Comparison of ENCODE assay signal across 1 cellular context in the genomic region with DNA sequence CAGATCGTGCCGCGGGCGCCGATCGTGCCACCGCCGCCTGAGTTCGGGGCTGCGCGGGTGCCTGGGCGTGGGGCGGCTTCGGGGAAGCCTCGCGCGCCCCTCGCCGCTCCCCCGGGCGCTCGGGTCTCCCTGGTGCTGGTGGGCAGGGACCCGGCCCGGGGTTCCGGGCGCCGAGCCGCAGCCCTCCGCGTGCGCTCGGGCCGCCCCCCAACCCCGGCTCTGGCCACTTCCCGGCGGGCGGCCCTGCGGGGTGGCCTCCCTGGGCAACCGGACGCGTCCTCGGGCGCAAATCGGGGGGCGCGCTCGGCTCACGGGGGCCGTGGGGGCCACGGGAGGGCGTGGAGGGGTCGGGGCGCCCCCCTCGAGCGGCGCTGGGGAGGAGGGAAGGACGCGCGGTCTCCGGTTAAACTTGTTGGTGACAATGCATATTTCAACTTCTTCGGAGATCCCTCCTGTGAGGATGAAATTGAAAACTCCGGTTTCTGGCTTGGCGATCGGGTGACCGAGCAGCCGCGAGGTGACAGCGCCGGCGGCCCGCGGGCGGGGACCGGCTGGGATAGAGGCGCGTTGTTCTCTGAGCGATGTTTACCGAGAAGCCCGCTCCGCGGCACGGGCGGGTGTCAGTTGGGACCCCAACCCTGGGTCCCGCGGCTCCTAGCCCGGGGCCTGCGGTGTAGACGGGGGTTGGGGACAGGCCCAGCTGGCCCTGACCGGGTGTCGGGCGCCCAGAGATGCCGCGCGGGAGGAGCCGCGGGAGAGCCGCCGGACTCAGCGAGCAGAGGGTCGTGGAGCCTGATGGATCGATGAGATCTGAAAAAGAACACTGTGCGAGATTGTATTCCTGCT.
A peak's percentile ranks its signal among the peaks of the same experiment; 100 is the strongest.
TF ChIP-seq lines count a peak whose summit lies in the region.

No MANE protein-coding gene starts in this region.

TF ChIP-seq in HepG2, 621 proteins besides CTCF, POLR2A, EP300 and RAD21 (continued from another document and continues in another):
- TF ChIP-seq, protein P1, sequence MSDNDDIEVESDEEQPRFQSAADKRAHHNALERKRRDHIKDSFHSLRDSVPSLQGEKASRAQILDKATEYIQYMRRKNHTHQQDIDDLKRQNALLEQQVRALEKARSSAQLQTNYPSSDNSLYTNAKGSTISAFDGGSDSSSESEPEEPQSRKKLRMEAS (IDR thresholded peaks at IDR 0.05): no peak; the same call in 1 of the 2 replicates
- TF ChIP-seq ONECUT2 (CRISPR knock-in tag; IDR thresholded peaks at IDR 0.05) (no peak), SP4 (CRISPR knock-in tag; IDR thresholded peaks at IDR 0.05) (no peak; the same call in 1 of the 2 replicates), ZNF17 (CRISPR knock-in tag; IDR thresholded peaks at IDR 0.05) (no peak), CBX5 (CRISPR knock-in tag; IDR thresholded peaks at IDR 0.05; ENCODE audit: borderline replicate concordance) (no peak), ARNTL (CRISPR knock-in tag; IDR thresholded peaks at IDR 0.05) (0 out of 2 replicates have a peak, but pooled peaks have one; percentile 13), ZBTB7B (CRISPR knock-in tag; IDR thresholded peaks at IDR 0.05) (no peak), ZNF547 (CRISPR knock-in tag; IDR thresholded peaks at IDR 0.05) (no peak), ZFAT (CRISPR knock-in tag; conservative IDR thresholded peaks at IDR 0.05) (no peak), NCOR1 (IDR thresholded peaks at IDR 0.05; ENCODE audit: borderline replicate concordance, low read length) (no peak), ZNF776 (CRISPR knock-in tag; IDR thresholded peaks at IDR 0.05) (peak; percentile 67; the same call in 1 of the 2 replicates), ZNF619 (CRISPR knock-in tag; IDR thresholded peaks at IDR 0.05) (no peak), ZNF563 (CRISPR knock-in tag; IDR thresholded peaks at IDR 0.05) (peak; percentile 79), FOXO1 (CRISPR knock-in tag; IDR thresholded peaks at IDR 0.05) (no peak), ZNF10 (CRISPR knock-in tag; IDR thresholded peaks at IDR 0.05; ENCODE audit: borderline replicate concordance, low read depth) (no peak), HNRNPUL1 (IDR thresholded peaks at IDR 0.05; ENCODE audit: low read depth, low read length) (no peak), HIVEP1 (CRISPR knock-in tag; IDR thresholded peaks at IDR 0.05) (peak; percentile 52; the same call in 1 of the 2 replicates), ZNF225 (CRISPR knock-in tag; IDR thresholded peaks at IDR 0.05) (no peak), RFX5 (IDR thresholded peaks at IDR 0.05; ENCODE audit: low read depth, low read length) (no peak), NR1H2 (CRISPR knock-in tag; IDR thresholded peaks at IDR 0.05; ENCODE audit: borderline replicate concordance, low read depth) (no peak), ZNF768 (CRISPR knock-in tag; IDR thresholded peaks at IDR 0.05) (peak; percentile 59), ZNF431 (CRISPR knock-in tag; IDR thresholded peaks at IDR 0.05; ENCODE audit: borderline replicate concordance, low read depth) (no peak), ZNF383 (CRISPR knock-in tag; IDR thresholded peaks at IDR 0.05; ENCODE audit: borderline replicate concordance) (no peak), ZSCAN29 (CRISPR knock-in tag; conservative IDR thresholded peaks at IDR 0.05) (no peak), PCBP2 (optimal IDR thresholded peaks at IDR 0.05; ENCODE audit: low read depth, low read length, poor library complexity, severe bottlenecking) (no peak), PTBP1 (IDR thresholded peaks at IDR 0.05; ENCODE audit: low read depth, low read length, poor library complexity, severe bottlenecking) (peak; percentile 80), KLF13 (CRISPR knock-in tag; IDR thresholded peaks at IDR 0.05) (no peak), ZNF556 (CRISPR knock-in tag; IDR thresholded peaks at IDR 0.05; ENCODE audit: borderline replicate concordance) (no peak; the same call in 1 of the 2 replicates), ZNF430 (CRISPR knock-in tag; IDR thresholded peaks at IDR 0.05) (peak; percentile 51; the same call in 1 of the 2 replicates)
- TF ChIP-seq, protein P2, sequence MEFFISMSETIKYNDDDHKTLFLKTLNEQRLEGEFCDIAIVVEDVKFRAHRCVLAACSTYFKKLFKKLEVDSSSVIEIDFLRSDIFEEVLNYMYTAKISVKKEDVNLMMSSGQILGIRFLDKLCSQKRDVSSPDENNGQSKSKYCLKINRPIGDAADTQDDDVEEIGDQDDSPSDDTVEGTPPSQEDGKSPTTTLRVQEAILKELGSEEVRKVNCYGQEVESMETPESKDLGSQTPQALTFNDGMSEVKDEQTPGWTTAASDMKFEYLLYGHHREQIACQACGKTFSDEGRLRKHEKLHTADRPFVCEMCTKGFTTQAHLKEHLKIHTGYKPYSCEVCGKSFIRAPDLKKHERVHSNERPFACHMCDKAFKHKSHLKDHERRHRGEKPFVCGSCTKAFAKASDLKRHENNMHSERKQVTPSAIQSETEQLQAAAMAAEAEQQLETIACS (CRISPR knock-in tag; IDR thresholded peaks at IDR 0.05): peak; percentile 15; the same call in 1 of the 2 replicates
- TF ChIP-seq, protein P3, sequence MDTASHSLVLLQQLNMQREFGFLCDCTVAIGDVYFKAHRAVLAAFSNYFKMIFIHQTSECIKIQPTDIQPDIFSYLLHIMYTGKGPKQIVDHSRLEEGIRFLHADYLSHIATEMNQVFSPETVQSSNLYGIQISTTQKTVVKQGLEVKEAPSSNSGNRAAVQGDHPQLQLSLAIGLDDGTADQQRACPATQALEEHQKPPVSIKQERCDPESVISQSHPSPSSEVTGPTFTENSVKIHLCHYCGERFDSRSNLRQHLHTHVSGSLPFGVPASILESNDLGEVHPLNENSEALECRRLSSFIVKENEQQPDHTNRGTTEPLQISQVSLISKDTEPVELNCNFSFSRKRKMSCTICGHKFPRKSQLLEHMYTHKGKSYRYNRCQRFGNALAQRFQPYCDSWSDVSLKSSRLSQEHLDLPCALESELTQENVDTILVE (CRISPR knock-in tag; IDR thresholded peaks at IDR 0.05): no peak
- TF ChIP-seq, protein P4, sequence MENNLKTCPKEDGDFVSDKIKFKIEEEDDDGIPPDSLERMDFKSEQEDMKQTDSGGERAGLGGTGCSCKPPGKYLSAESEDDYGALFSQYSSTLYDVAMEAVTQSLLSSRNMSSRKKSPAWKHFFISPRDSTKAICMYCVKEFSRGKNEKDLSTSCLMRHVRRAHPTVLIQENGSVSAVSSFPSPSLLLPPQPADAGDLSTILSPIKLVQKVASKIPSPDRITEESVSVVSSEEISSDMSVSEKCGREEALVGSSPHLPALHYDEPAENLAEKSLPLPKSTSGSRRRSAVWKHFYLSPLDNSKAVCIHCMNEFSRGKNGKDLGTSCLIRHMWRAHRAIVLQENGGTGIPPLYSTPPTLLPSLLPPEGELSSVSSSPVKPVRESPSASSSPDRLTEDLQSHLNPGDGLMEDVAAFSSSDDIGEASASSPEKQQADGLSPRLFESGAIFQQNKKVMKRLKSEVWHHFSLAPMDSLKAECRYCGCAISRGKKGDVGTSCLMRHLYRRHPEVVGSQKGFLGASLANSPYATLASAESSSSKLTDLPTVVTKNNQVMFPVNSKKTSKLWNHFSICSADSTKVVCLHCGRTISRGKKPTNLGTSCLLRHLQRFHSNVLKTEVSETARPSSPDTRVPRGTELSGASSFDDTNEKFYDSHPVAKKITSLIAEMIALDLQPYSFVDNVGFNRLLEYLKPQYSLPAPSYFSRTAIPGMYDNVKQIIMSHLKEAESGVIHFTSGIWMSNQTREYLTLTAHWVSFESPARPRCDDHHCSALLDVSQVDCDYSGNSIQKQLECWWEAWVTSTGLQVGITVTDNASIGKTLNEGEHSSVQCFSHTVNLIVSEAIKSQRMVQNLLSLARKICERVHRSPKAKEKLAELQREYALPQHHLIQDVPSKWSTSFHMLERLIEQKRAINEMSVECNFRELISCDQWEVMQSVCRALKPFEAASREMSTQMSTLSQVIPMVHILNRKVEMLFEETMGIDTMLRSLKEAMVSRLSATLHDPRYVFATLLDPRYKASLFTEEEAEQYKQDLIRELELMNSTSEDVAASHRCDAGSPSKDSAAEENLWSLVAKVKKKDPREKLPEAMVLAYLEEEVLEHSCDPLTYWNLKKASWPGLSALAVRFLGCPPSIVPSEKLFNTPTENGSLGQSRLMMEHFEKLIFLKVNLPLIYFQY (CRISPR knock-in tag; IDR thresholded peaks at IDR 0.05; ENCODE audit: borderline replicate concordance): no peak
- TF ChIP-seq, protein P5, sequence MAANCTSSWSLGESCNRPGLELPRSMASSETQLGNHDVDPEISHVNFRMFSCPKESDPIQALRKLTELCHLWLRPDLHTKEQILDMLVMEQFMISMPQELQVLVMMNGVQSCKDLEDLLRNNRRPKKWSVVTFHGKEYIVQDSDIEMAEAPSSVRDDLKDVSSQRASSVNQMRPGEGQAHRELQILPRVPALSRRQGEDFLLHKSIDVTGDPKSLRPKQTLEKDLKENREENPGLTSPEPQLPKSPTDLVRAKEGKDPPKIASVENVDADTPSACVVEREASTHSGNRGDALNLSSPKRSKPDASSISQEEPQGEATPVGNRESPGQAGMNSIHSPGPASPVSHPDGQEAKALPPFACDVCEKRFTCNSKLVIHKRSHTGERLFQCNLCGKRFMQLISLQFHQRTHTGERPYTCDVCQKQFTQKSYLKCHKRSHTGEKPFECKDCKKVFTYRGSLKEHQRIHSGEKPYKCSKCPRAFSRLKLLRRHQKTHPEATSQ (CRISPR knock-in tag; IDR thresholded peaks at IDR 0.05; ENCODE audit: borderline replicate concordance): no peak
- TF ChIP-seq, protein P6, sequence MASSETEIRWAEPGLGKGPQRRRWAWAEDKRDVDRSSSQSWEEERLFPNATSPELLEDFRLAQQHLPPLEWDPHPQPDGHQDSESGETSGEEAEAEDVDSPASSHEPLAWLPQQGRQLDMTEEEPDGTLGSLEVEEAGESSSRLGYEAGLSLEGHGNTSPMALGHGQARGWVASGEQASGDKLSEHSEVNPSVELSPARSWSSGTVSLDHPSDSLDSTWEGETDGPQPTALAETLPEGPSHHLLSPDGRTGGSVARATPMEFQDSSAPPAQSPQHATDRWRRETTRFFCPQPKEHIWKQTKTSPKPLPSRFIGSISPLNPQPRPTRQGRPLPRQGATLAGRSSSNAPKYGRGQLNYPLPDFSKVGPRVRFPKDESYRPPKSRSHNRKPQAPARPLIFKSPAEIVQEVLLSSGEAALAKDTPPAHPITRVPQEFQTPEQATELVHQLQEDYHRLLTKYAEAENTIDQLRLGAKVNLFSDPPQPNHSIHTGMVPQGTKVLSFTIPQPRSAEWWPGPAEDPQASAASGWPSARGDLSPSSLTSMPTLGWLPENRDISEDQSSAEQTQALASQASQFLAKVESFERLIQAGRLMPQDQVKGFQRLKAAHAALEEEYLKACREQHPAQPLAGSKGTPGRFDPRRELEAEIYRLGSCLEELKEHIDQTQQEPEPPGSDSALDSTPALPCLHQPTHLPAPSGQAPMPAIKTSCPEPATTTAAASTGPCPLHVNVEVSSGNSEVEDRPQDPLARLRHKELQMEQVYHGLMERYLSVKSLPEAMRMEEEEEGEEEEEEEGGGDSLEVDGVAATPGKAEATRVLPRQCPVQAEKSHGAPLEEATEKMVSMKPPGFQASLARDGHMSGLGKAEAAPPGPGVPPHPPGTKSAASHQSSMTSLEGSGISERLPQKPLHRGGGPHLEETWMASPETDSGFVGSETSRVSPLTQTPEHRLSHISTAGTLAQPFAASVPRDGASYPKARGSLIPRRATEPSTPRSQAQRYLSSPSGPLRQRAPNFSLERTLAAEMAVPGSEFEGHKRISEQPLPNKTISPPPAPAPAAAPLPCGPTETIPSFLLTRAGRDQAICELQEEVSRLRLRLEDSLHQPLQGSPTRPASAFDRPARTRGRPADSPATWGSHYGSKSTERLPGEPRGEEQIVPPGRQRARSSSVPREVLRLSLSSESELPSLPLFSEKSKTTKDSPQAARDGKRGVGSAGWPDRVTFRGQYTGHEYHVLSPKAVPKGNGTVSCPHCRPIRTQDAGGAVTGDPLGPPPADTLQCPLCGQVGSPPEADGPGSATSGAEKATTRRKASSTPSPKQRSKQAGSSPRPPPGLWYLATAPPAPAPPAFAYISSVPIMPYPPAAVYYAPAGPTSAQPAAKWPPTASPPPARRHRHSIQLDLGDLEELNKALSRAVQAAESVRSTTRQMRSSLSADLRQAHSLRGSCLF (CRISPR knock-in tag; IDR thresholded peaks at IDR 0.05; ENCODE audit: borderline replicate concordance): no peak
- TF ChIP-seq, protein P7, sequence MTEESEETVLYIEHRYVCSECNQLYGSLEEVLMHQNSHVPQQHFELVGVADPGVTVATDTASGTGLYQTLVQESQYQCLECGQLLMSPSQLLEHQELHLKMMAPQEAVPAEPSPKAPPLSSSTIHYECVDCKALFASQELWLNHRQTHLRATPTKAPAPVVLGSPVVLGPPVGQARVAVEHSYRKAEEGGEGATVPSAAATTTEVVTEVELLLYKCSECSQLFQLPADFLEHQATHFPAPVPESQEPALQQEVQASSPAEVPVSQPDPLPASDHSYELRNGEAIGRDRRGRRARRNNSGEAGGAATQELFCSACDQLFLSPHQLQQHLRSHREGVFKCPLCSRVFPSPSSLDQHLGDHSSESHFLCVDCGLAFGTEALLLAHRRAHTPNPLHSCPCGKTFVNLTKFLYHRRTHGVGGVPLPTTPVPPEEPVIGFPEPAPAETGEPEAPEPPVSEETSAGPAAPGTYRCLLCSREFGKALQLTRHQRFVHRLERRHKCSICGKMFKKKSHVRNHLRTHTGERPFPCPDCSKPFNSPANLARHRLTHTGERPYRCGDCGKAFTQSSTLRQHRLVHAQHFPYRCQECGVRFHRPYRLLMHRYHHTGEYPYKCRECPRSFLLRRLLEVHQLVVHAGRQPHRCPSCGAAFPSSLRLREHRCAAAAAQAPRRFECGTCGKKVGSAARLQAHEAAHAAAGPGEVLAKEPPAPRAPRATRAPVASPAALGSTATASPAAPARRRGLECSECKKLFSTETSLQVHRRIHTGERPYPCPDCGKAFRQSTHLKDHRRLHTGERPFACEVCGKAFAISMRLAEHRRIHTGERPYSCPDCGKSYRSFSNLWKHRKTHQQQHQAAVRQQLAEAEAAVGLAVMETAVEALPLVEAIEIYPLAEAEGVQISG (CRISPR knock-in tag; IDR thresholded peaks at IDR 0.05): no peak; the same call in 1 of the 2 replicates
- TF ChIP-seq, protein P8, sequence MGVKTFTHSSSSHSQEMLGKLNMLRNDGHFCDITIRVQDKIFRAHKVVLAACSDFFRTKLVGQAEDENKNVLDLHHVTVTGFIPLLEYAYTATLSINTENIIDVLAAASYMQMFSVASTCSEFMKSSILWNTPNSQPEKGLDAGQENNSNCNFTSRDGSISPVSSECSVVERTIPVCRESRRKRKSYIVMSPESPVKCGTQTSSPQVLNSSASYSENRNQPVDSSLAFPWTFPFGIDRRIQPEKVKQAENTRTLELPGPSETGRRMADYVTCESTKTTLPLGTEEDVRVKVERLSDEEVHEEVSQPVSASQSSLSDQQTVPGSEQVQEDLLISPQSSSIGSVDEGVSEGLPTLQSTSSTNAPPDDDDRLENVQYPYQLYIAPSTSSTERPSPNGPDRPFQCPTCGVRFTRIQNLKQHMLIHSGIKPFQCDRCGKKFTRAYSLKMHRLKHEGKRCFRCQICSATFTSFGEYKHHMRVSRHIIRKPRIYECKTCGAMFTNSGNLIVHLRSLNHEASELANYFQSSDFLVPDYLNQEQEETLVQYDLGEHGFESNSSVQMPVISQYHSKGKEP (CRISPR knock-in tag; IDR thresholded peaks at IDR 0.05): no peak
- TF ChIP-seq, protein P9, sequence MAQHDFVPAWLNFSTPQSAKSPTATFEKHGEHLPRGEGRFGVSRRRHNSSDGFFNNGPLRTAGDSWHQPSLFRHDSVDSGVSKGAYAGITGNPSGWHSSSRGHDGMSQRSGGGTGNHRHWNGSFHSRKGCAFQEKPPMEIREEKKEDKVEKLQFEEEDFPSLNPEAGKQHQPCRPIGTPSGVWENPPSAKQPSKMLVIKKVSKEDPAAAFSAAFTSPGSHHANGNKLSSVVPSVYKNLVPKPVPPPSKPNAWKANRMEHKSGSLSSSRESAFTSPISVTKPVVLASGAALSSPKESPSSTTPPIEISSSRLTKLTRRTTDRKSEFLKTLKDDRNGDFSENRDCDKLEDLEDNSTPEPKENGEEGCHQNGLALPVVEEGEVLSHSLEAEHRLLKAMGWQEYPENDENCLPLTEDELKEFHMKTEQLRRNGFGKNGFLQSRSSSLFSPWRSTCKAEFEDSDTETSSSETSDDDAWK (CRISPR knock-in tag; IDR thresholded peaks at IDR 0.05): no peak
